Comparison of ENCODE assay signal across 1 cellular context in genomic region chr17:40647549-40648325, GRCh38.
A peak's percentile ranks its signal among the peaks of the same experiment; 100 is the strongest.
TF ChIP-seq lines count a peak whose summit lies in the region.

Gene SMARCE1, minus strand, starts transcription at chr17:40647818. Its CDS starts 2,016 bp downstream, at chr17:40645802.

TF ChIP-seq in K562, 482 proteins besides CTCF, POLR2A, EP300 and RAD21 (continued from another document and continues in another):
- TF ChIP-seq RREB1 (CRISPR knock-in tag; IDR thresholded peaks at IDR 0.05) (0 out of 2 replicates have a peak, but pooled peaks have one; percentile 34), GTF3C2 (IDR thresholded peaks at IDR 0.05; ENCODE audit: borderline replicate concordance, extremely low read depth, insufficient read length) (no peak), SREBF1 (IDR thresholded peaks at IDR 0.05; ENCODE audit: borderline replicate concordance, low read depth, low read length) (no peak), GTF2A2 (tag; IDR thresholded peaks at IDR 0.05) (peak; percentile 81), CLOCK (CRISPR knock-in tag; IDR thresholded peaks at IDR 0.05; ENCODE audit: borderline replicate concordance) (no peak), ZFP1 (CRISPR knock-in tag; IDR thresholded peaks at IDR 0.05) (no peak), IRF9 (tag; IDR thresholded peaks at IDR 0.05) (no peak), ZNF551 (CRISPR knock-in tag; IDR thresholded peaks at IDR 0.05) (no peak), ARID2 (IDR thresholded peaks at IDR 0.05) (no peak), ETV5 (CRISPR knock-in tag; IDR thresholded peaks at IDR 0.05; ENCODE audit: low read depth) (no peak), ZNF239 (CRISPR knock-in tag; IDR thresholded peaks at IDR 0.05) (no peak), ZNF512 (tag; IDR thresholded peaks at IDR 0.05) (no peak), E2F4 (CRISPR knock-in tag; IDR thresholded peaks at IDR 0.05; ENCODE audit: low read depth) (no peak), SLC30A9 (CRISPR knock-in tag; IDR thresholded peaks at IDR 0.05) (no peak), DPF2 (IDR thresholded peaks at IDR 0.05) (no peak), ZBTB49 (CRISPR knock-in tag; IDR thresholded peaks at IDR 0.05; ENCODE audit: borderline replicate concordance) (no peak), POLR2AphosphoS5 (IDR thresholded peaks at IDR 0.05; ENCODE audit: control insufficient read depth, insufficient read depth, low read depth, low read length) (peak; percentile 72; the same call in 1 of the 2 replicates), NFRKB (IDR thresholded peaks at IDR 0.05; ENCODE audit: low read depth) (peak; percentile 73), BCL6 (CRISPR knock-in tag; IDR thresholded peaks at IDR 0.05) (no peak), ZNF197 (CRISPR knock-in tag; IDR thresholded peaks at IDR 0.05; ENCODE audit: low read depth) (no peak), DMBX1 (CRISPR knock-in tag; IDR thresholded peaks at IDR 0.05; ENCODE audit: borderline replicate concordance) (no peak), NFXL1 (CRISPR knock-in tag; IDR thresholded peaks at IDR 0.05) (no peak), SMARCA5 (IDR thresholded peaks at IDR 0.05) (no peak), ZNF165 (CRISPR knock-in tag; IDR thresholded peaks at IDR 0.05; ENCODE audit: borderline replicate concordance) (no peak), ZNF445 (CRISPR knock-in tag; IDR thresholded peaks at IDR 0.05; ENCODE audit: low read depth) (no peak), FOXJ2 (tag; IDR thresholded peaks at IDR 0.05) (no peak), GABPA (tag; conservative IDR thresholded peaks at IDR 0.05; ENCODE audit: low read depth) (peak; percentile 43; the same call in 1 of the 2 replicates), MLX (CRISPR knock-in tag; conservative IDR thresholded peaks at IDR 0.05) (no peak), ZNF316 (IDR thresholded peaks at IDR 0.05) (no peak), ETV1 (tag; conservative IDR thresholded peaks at IDR 0.05; ENCODE audit: low read depth) (peak; percentile 84), TFE3 (CRISPR knock-in tag; IDR thresholded peaks at IDR 0.05) (no peak), ZNF449 (CRISPR knock-in tag; IDR thresholded peaks at IDR 0.05) (peak; percentile 37; the same call in 1 of the 2 replicates), ZBTB8A (IDR thresholded peaks at IDR 0.05; ENCODE audit: partially characterized antibody) (no peak), CBFA2T3 (IDR thresholded peaks at IDR 0.05) (no peak), GTF2B (IDR thresholded peaks at IDR 0.05; ENCODE audit: extremely low read depth, insufficient read length) (no peak), MBD2 (IDR thresholded peaks at IDR 0.05; ENCODE audit: borderline replicate concordance, low read depth) (no peak; the same call in 1 of the 2 replicates)
